26 cellular contexts compared by ENCODE assay signal in the genomic region with DNA sequence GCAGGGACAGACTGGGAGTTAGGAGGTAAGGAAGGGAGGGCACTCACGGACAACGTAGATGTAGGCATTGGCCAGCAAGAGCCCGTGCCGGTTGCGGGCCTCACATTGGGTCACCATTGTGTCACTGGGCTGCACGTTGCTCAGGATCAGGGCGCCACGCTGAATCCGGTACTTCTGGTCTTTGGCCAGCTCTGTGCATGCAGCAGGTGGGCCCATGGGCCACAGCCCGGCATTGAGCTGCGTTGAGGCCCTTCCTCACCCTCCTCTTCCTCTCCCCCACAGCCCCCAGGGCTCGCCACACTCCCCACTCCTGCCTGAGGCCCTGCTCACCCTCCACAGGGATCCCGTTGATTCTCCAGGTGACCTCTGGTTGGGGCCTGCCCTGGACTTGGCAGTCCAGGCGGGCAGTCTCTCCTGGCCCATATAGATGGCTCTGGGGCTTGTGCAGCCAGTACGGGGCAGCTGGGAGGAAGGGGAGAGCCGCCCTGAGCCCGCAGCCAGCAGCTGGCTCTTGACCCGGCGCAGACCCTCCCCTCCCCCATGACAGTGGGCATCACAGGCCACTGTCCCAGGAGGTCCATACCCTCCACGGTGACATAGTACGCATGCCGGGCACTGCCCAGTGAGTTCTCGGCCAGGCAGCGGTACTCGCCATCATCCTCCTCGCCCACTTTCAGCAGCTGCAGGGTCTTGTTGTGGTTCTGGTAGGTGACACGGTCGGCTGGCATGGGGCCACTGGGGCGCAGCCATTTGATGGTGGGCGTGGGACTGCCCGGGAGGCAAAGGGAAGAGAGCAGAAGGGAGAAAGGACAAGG. TPM values are rescaled to one million over a fixed set of nuclear protein-coding genes. Genes with fewer than 3 reads are reported as not detected.
"Had no signal": no experiment of that assay in that cellular context is flagged by ENCODE, and none has a peak within 500 bp of the region (broad histone marks: within the 10 kb centered on the region; RNA-seq: fewer than 3 reads in every experiment).

No MANE protein-coding gene starts in this region.

- H3K27ac Mint-ChIP-seq: effector memory CD8-positive, alpha-beta T cell; immature natural killer cell; progenitor cell of endocrine pancreas; stimulated activated effector memory CD8-positive, alpha-beta T cell treated with anti-CD3 and anti-CD28 coated beads, Interleukin-12 subunit alpha, Interleukin-12 subunit beta, amount 100 ng/mL, for 72 hours had no signal

- H3K4me3 ChIP-seq: esophagus muscularis mucosa, gastrocnemius medialis, lung, ovary, smooth muscle cell, tibial artery, upper lobe of left lung, vagina had no signal

- H3K27me3 ChIP-seq: gastrocnemius medialis, ovary, vagina had no signal

- H3K27ac ChIP-seq: epithelial cell of prostate, esophagus muscularis mucosa, gastrocnemius medialis, ovary, tibial artery, upper lobe of left lung, vagina had no signal

- H3K4me1 ChIP-seq: esophagus muscularis mucosa, gastrocnemius medialis, tibial artery, upper lobe of left lung, vagina had no signal

- H3K9me3 ChIP-seq: esophagus muscularis mucosa, gastrocnemius medialis, ovary, tibial artery, upper lobe of left lung, vagina had no signal

- H3K4me1 Mint-ChIP-seq: immature natural killer cell had no signal

- H3K9me3 Mint-ChIP-seq: effector memory CD8-positive, alpha-beta T cell; stimulated activated effector memory CD8-positive, alpha-beta T cell treated with anti-CD3 and anti-CD28 coated beads, Interleukin-12 subunit alpha, Interleukin-12 subunit beta, amount 100 ng/mL, for 72 hours had no signal

- H3K36me3 ChIP-seq: gastrocnemius medialis, ovary, tibial artery, upper lobe of left lung, vagina had no signal

- H3K4me3 Mint-ChIP-seq: effector memory CD8-positive, alpha-beta T cell; immature natural killer cell; stimulated activated effector memory CD8-positive, alpha-beta T cell treated with anti-CD3 and anti-CD28 coated beads, Interleukin-12 subunit alpha, Interleukin-12 subunit beta, amount 100 ng/mL, for 72 hours had no signal

- ATAC-seq: effector memory CD8-positive, alpha-beta T cell; gastrocnemius medialis; left colon; left ventricle myocardium superior; right cardiac atrium; stimulated activated effector memory CD8-positive, alpha-beta T cell treated with anti-CD3 and anti-CD28 coated beads, Interleukin-12 subunit alpha, Interleukin-12 subunit beta, amount 100 ng/mL, for 72 hours; stimulated activated naive CD8-positive, alpha-beta T cell treated with anti-CD3 and anti-CD28 coated beads, Interleukin-15, Interleukin-2, amounts not matched to agents 100 U/mL and 50 U/mL, for 24 hours had no signal

- DNase-seq: effector memory CD8-positive, alpha-beta T cell; gastrocnemius medialis; glutamatergic neuron; immature natural killer cell; left colon; left ventricle myocardium superior; mesendoderm; naive B cell; ovary; stimulated activated CD4-positive, alpha-beta T cell treated with anti-CD3 and anti-CD28 coated beads, Interleukin-4, amount 100 ng/mL, for 1 hour; stimulated activated CD8-positive, alpha-beta memory T cell treated with anti-CD3 and anti-CD28 coated beads, Interleukin-4, amount 100 ng/mL, for 48 hours; stimulated activated naive CD8-positive, alpha-beta T cell treated with anti-CD3 and anti-CD28 coated beads, Interleukin-15, Interleukin-2, amounts not matched to agents 100 U/mL and 50 U/mL, for 24 hours; tibial artery; upper lobe of left lung had no signal

- H3K36me3 Mint-ChIP-seq: immature natural killer cell had no signal

RNA-seq across cellular contexts. Expression of a gene that starts 16.3 kb away (rescaled TPM):
- polyA plus RNA-seq: immature natural killer cell had no signal

RNA-seq across cellular contexts. Expression of a gene that starts 34.8 kb away (rescaled TPM):
- total RNA-seq: fibroblast of villous mesenchyme, progenitor cell of endocrine pancreas, smooth muscle cell, temporal lobe had no signal
- polyA plus RNA-seq: immature natural killer cell, keratinocyte, neural cell, smooth muscle cell had no signal
